ENCODE assay signal across 14 cellular contexts in genomic region chr2:177673602-177674595, GRCh38.
DNase-seq lines count a peak whose midpoint lies in the region; ATAC-seq, FAIRE-seq and TF ChIP-seq lines count a peak whose summit lies in the region.
"Had no signal": no experiment of that assay in that cellular context is flagged by ENCODE, and none has a peak within 500 bp of the region (broad histone marks: within the 10 kb centered on the region; RNA-seq: fewer than 3 reads in every experiment).

No MANE protein-coding gene starts in this region.

- no peaks in the 10 kb centered on the region for H3K9me3 Mint-ChIP-seq in endodermal cell
- no peaks in the 10 kb centered on the region for H3K9me3 Mint-ChIP-seq in stimulated activated naive B cell treated with anti-CD40 and anti-IgM and Interleukin-4, amounts not matched to agents 10 μg/mL and 1 μg/mL and 100 μg/mL, for 72 hours

- H3K9me2 ChIP-seq in SK-N-SH: no peaks in the 10 kb centered on the region
- H3K9me2 ChIP-seq in OCI-LY7 (ENCODE audit: insufficient read depth, low read length): no peaks in the 10 kb centered on the region

- peaks cover 56% of the 10 kb centered on the region for H3K27me3 Mint-ChIP-seq in endodermal cell (ENCODE audit: insufficient read depth)
- peaks cover 3 to 6% of the 10 kb centered on the region in 2 donors for H3K27me3 Mint-ChIP-seq in stimulated activated naive B cell treated with anti-CD40 and anti-IgM and Interleukin-4, amounts not matched to agents 10 μg/mL and 1 μg/mL and 100 μg/mL, for 72 hours

- H3K4me1 ChIP-seq in SK-N-SH (ENCODE audit: control insufficient read depth in 1 of 2, insufficient read depth in 2 of 2, low read depth in 1 of 2, low read length in 1 of 2): peaks cover 0 to 9% of the 10 kb centered on the region in 2 experiments; a peak in 2 of 4 replicates
- H3K4me1 ChIP-seq in OCI-LY7 (ENCODE audit: insufficient read depth, low read length, poor library complexity, severe bottlenecking): no peaks in the 10 kb centered on the region
- no peaks in the 10 kb centered on the region for H3K4me1 ChIP-seq in endodermal cell (ENCODE audit: control insufficient read depth, insufficient read depth, low read length)
- no peaks in the 10 kb centered on the region for H3K4me1 ChIP-seq in small intestine (ENCODE audit: control insufficient read depth in 2 of 2, insufficient read depth in 1 of 2, low read depth in 1 of 2, low read length in 1 of 2)
- H3K4me1 ChIP-seq: upper lobe of right lung had no signal

- no TSS peak for BruUV-seq in OCI-LY7 (replicated peaks; lab: Mats Ljungman, UMichigan)

- H3K4me3 ChIP-seq in SK-N-SH (ENCODE audit: low read depth in 2 of 2, low read length in 1 of 2) (no peak overlapping the region), OCI-LY7 (ENCODE audit: low read depth, low read length, poor library complexity, severe bottlenecking) (no peak overlapping the region), endodermal cell (ENCODE audit: low read length) (peak overlapping the region; percentile 10), small intestine (ENCODE audit: low read depth in 1 of 2, low read length in 2 of 2) (no peak overlapping the region)
- H3K4me3 ChIP-seq: adrenal gland, heart right ventricle, left ventricle myocardium inferior, upper lobe of right lung had no signal

- DNase-seq in SK-N-SH (no peak), OCI-LY7 (ENCODE audit: low spot score) (peak; percentile 4), endodermal cell (no peak), epidermal melanocyte (ENCODE audit: insufficient read length, low spot score) (no peak), small intestine (no peak)
- no peak for DNase-seq in stimulated activated naive B cell treated with anti-CD40 and anti-IgM and Interleukin-4, amounts not matched to agents 10 μg/mL and 1 μg/mL and 100 μg/mL, for 72 hours
- DNase-seq in NK-92 treated with Interleukin-12 subunit alpha and Interleukin-12 subunit beta, amount 100 ng/mL, for 24 hours (lab: John Stamatoyannopoulos, UW): no peak
- DNase-seq: adrenal gland; effector CD4-positive, alpha-beta T cell; heart right ventricle; left ventricle myocardium inferior; NCI-H510A treated with DMSO at 0.1 percent for 48 hours; upper lobe of right lung had no signal

- H3K4me2 ChIP-seq in SK-N-SH: no peak overlapping the region
- H3K4me2 ChIP-seq in OCI-LY7 (ENCODE audit: low read length): no peak overlapping the region

- no peaks in the 10 kb centered on the region for H3K36me3 Mint-ChIP-seq in endodermal cell (ENCODE audit: low read depth)
- no peaks in the 10 kb centered on the region for H3K36me3 Mint-ChIP-seq in stimulated activated naive B cell treated with anti-CD40 and anti-IgM and Interleukin-4, amounts not matched to agents 10 μg/mL and 1 μg/mL and 100 μg/mL, for 72 hours

- H4K20me1 ChIP-seq in SK-N-SH (ENCODE audit: insufficient read depth) (no peaks in the 10 kb centered on the region), OCI-LY7 (ENCODE audit: insufficient read depth, low read length) (no peaks in the 10 kb centered on the region)

- WGBS in SK-N-SH (ENCODE audit: low lambda C conversion rate): 67% methylated on average over 9 of the region's 9 CpGs
- 78 to 89% methylated on average over 8 to 9 of the region's 9 CpGs for WGBS in endodermal cell (ENCODE audit: insufficient coverage in 1 of 2, insufficient read length in 1 of 2), 2 experiments
- WGBS in small intestine, 3 donors: 81 to 82% (median 81%) methylated on average over 9 of the region's 9 CpGs

- CTCF ChIA-PET in SK-N-SH (lab: Yijun Ruan, JAX) (no interaction called here), OCI-LY7 (lab: Charles Lee; ENCODE audit: unreplicated experiment) (no interaction called here)

- no peak for TF ChIP-seq EP300 in SK-N-SH (IDR thresholded peaks at IDR 0.05; ENCODE audit: borderline replicate concordance in 1 of 2, low read depth in 1 of 2, low read length in 1 of 2)

- no peak overlapping the region for H3K9ac ChIP-seq in SK-N-SH
- H3K9ac ChIP-seq in endodermal cell (ENCODE audit: extremely low read depth, low read length, poor library complexity, severe bottlenecking): no peak overlapping the region

- H3K9me3 ChIP-seq in SK-N-SH (no peaks in the 10 kb centered on the region), OCI-LY7 (ENCODE audit: low read length) (no peaks in the 10 kb centered on the region), endodermal cell (ENCODE audit: control insufficient read depth, low read length) (peaks cover 11% of the 10 kb centered on the region), small intestine (ENCODE audit: control insufficient read depth, low read depth) (no peaks in the 10 kb centered on the region)
- H3K9me3 ChIP-seq: adrenal gland, heart right ventricle, left ventricle myocardium inferior, upper lobe of right lung had no signal

- H3K27ac ChIP-seq in SK-N-SH (ENCODE audit: low read depth in 2 of 2, low read length in 1 of 2): no peak overlapping the region
- no peak overlapping the region for H3K27ac ChIP-seq in OCI-LY7 (ENCODE audit: low read depth, low read length, poor library complexity, severe bottlenecking)
- no peak overlapping the region for H3K27ac ChIP-seq in endodermal cell (ENCODE audit: low read depth, low read length)
- H3K27ac ChIP-seq in small intestine (ENCODE audit: low read depth in 1 of 2, low read length in 1 of 2): no peak overlapping the region
- H3K27ac ChIP-seq: adrenal gland, heart right ventricle, left ventricle myocardium inferior, upper lobe of right lung had no signal

- no peaks in the 10 kb centered on the region for H3F3A ChIP-seq in SK-N-SH (replicated peaks; ENCODE audit: insufficient read depth)

- H3K27ac Mint-ChIP-seq in endodermal cell: no peak overlapping the region
- H3K27ac Mint-ChIP-seq in stimulated activated naive B cell treated with anti-CD40 and anti-IgM and Interleukin-4, amounts not matched to agents 10 μg/mL and 1 μg/mL and 100 μg/mL, for 72 hours: no peak overlapping the region

- no peak for TF ChIP-seq RAD21 in SK-N-SH (IDR thresholded peaks at IDR 0.05; ENCODE audit: low read length)

- H3K27me3 ChIP-seq in SK-N-SH (ENCODE audit: insufficient read depth) (no peaks in the 10 kb centered on the region), endodermal cell (ENCODE audit: control insufficient read depth, insufficient read depth, low read length, poor library complexity, severe bottlenecking) (peaks cover 56% of the 10 kb centered on the region), small intestine (ENCODE audit: control insufficient read depth in 2 of 2, insufficient read depth in 2 of 2, low read length in 2 of 2) (peaks cover 0 to 3% of the 10 kb centered on the region in 2 donors)
- H3K27me3 ChIP-seq: adrenal gland, heart right ventricle had no signal

- no peaks in the 10 kb centered on the region for H3K79me2 ChIP-seq in SK-N-SH (ENCODE audit: insufficient read depth)
- no peaks in the 10 kb centered on the region for H3K79me2 ChIP-seq in OCI-LY7 (ENCODE audit: insufficient read depth, low read depth, low read length)

- no peak for TF ChIP-seq CTCF in SK-N-SH (IDR thresholded peaks at IDR 0.05)
- peak; percentile 45; the same call in 1 of the 2 replicates for TF ChIP-seq CTCF in OCI-LY7 (conservative IDR thresholded peaks at IDR 0.05; ENCODE audit: low read length)
- TF ChIP-seq CTCF in endodermal cell (conservative IDR thresholded peaks at IDR 0.05): peak; percentile 59

- POLR2A ChIA-PET in SK-N-SH (lab: Yijun Ruan, JAX) (no interaction called here), OCI-LY7 (lab: Charles Lee) (no interaction called here)

- no peak for FAIRE-seq in small intestine (lab: Jason Lieb, UNC)

- ATAC-seq in SK-N-SH treated with all-trans-retinoic acid at 6 μM for 48 hours: peak; percentile 35; the same call in 1 of the 3 replicates
- no peak for ATAC-seq in stimulated activated naive B cell treated with anti-CD40 and anti-IgM and Interleukin-4, amounts not matched to agents 10 μg/mL and 1 μg/mL and 100 μg/mL, for 72 hours (replicated peaks)
- ATAC-seq: heart right ventricle, upper lobe of right lung had no signal

- H3K36me3 ChIP-seq in SK-N-SH (replicated peaks in 1 of 2; ENCODE audit: control insufficient read depth in 1 of 2, insufficient read depth in 2 of 2, low read length in 1 of 2): no peaks in the 10 kb centered on the region
- H3K36me3 ChIP-seq in OCI-LY7 (ENCODE audit: insufficient read depth, low read length): no peaks in the 10 kb centered on the region
- H3K36me3 ChIP-seq in endodermal cell (ENCODE audit: control insufficient read depth, insufficient read depth, low read length): no peaks in the 10 kb centered on the region
- no peaks in the 10 kb centered on the region for H3K36me3 ChIP-seq in small intestine (ENCODE audit: control insufficient read depth in 2 of 2, insufficient read depth in 2 of 2, low read length in 2 of 2)
- H3K36me3 ChIP-seq: adrenal gland, heart right ventricle, left ventricle myocardium inferior, upper lobe of right lung had no signal

- H2AFZ ChIP-seq in SK-N-SH (ENCODE audit: low read depth): no peak overlapping the region
- H2AFZ ChIP-seq in OCI-LY7 (ENCODE audit: low read length): no peak overlapping the region

- peaks cover 43% of the 10 kb centered on the region for H3K4me1 Mint-ChIP-seq in endodermal cell
- H3K4me1 Mint-ChIP-seq in stimulated activated naive B cell treated with anti-CD40 and anti-IgM and Interleukin-4, amounts not matched to agents 10 μg/mL and 1 μg/mL and 100 μg/mL, for 72 hours: peaks cover 9 to 16% of the 10 kb centered on the region in 2 donors

- no peak overlapping the region for H3K4me3 Mint-ChIP-seq in endodermal cell
- no peak overlapping the region for H3K4me3 Mint-ChIP-seq in stimulated activated naive B cell treated with anti-CD40 and anti-IgM and Interleukin-4, amounts not matched to agents 10 μg/mL and 1 μg/mL and 100 μg/mL, for 72 hours

- intact Hi-C loops in OCI-LY7 (cut with micrococcal nuclease; ENCODE audit: unreplicated experiment): no loop called here

TF ChIP-seq in SK-N-SH treated with all-trans-retinoic acid at 6 μM for 48 hours, 23 proteins besides CTCF, POLR2A, EP300 and RAD21 (continues in another document):
- TF ChIP-seq ZNF8 (CRISPR knock-in tag; IDR thresholded peaks at IDR 0.05): no peak
- TF ChIP-seq TCF4 (CRISPR knock-in tag; IDR thresholded peaks at IDR 0.05; ENCODE audit: borderline replicate concordance): no peak
- no peak for TF ChIP-seq TOX (CRISPR knock-in tag; IDR thresholded peaks at IDR 0.05; ENCODE audit: borderline replicate concordance)
- no peak for TF ChIP-seq ZC3H10 (CRISPR knock-in tag; IDR thresholded peaks at IDR 0.05)
- TF ChIP-seq RARB (CRISPR knock-in tag; IDR thresholded peaks at IDR 0.05): no peak
- TF ChIP-seq GLIS3 (CRISPR knock-in tag; IDR thresholded peaks at IDR 0.05): no peak

TF ChIP-seq in SK-N-SH, 30 proteins besides CTCF, POLR2A, EP300 and RAD21 (continues in another document):
- no peak for TF ChIP-seq TCF12 (IDR thresholded peaks at IDR 0.05)
- no peak for TF ChIP-seq FOXM1 (IDR thresholded peaks at IDR 0.05; ENCODE audit: low read depth)
- TF ChIP-seq GABPA (IDR thresholded peaks at IDR 0.05; ENCODE audit: low read depth): no peak
- no peak for TF ChIP-seq TAF1 (IDR thresholded peaks at IDR 0.05; ENCODE audit: borderline replicate concordance, low read depth, low read length)
